In genomic region chr16:29663829-29664132, GRCh38 we compare ENCODE assay signal across 1 cellular context.
A peak's percentile ranks its signal among the peaks of the same experiment; 100 is the strongest.
TF ChIP-seq lines count a peak whose summit lies in the region.

No MANE protein-coding gene starts in this region.

TF ChIP-seq in K562, 482 proteins besides CTCF, POLR2A, EP300 and RAD21 (continues in another document):
- no peak for TF ChIP-seq PRMT5 (CRISPR knock-in tag; IDR thresholded peaks at IDR 0.05)
- 0 out of 2 replicates have a peak, but pooled peaks have one; percentile 21 for TF ChIP-seq FOXJ2 (tag; IDR thresholded peaks at IDR 0.05)
- TF ChIP-seq HNRNPLL (IDR thresholded peaks at IDR 0.05; ENCODE audit: low read depth, low read length, poor library complexity, severe bottlenecking) = no peak
- TF ChIP-seq SNRNP70 (optimal IDR thresholded peaks at IDR 0.05; ENCODE audit: low read depth, low read length) = no peak
- no peak for TF ChIP-seq HNRNPK (IDR thresholded peaks at IDR 0.05; ENCODE audit: low read depth, low read length, poor library complexity, severe bottlenecking)
- TF ChIP-seq DACH1 (IDR thresholded peaks at IDR 0.05; ENCODE audit: partially characterized antibody) = no peak
- TF ChIP-seq SNIP1 (IDR thresholded peaks at IDR 0.05; ENCODE audit: low read depth) = no peak
- TF ChIP-seq RBBP5 (IDR thresholded peaks at IDR 0.05; ENCODE audit: borderline replicate concordance, insufficient read depth, low read length, poor library complexity, severe bottlenecking) = no peak
- no peak for TF ChIP-seq U2AF2 (optimal IDR thresholded peaks at IDR 0.05; ENCODE audit: low read depth, low read length)
- no peak for TF ChIP-seq ZBTB34 (CRISPR knock-in tag; IDR thresholded peaks at IDR 0.05)
- TF ChIP-seq ZNF224 (CRISPR knock-in tag; IDR thresholded peaks at IDR 0.05) = no peak
- TF ChIP-seq ARID3A (IDR thresholded peaks at IDR 0.05; ENCODE audit: borderline replicate concordance, low read depth, low read length) = no peak
- TF ChIP-seq CREB1 (IDR thresholded peaks at IDR 0.05) = no peak
- TF ChIP-seq CREB1 (CRISPR knock-in tag; IDR thresholded peaks at IDR 0.05) = no peak
- TF ChIP-seq ZNF444 (CRISPR knock-in tag; IDR thresholded peaks at IDR 0.05) = no peak
- no peak for TF ChIP-seq SMARCE1 (IDR thresholded peaks at IDR 0.05)
- no peak for TF ChIP-seq HDAC6 (IDR thresholded peaks at IDR 0.05; ENCODE audit: low read depth, low read length)
- TF ChIP-seq ELK3 (CRISPR knock-in tag; IDR thresholded peaks at IDR 0.05) = no peak
- TF ChIP-seq TRIM24 (IDR thresholded peaks at IDR 0.05) = no peak
- TF ChIP-seq PML (IDR thresholded peaks at IDR 0.05; ENCODE audit: low read length) = no peak
- no peak for TF ChIP-seq ZNF655 (CRISPR knock-in tag; IDR thresholded peaks at IDR 0.05)
- no peak for TF ChIP-seq TAF7 (tag; IDR thresholded peaks at IDR 0.05)
- TF ChIP-seq NFIX (CRISPR knock-in tag; IDR thresholded peaks at IDR 0.05; ENCODE audit: low read depth) = no peak
- TF ChIP-seq SMARCB1 (IDR thresholded peaks at IDR 0.05; ENCODE audit: insufficient read length, low read depth) = no peak
- no peak for TF ChIP-seq TEAD4 (IDR thresholded peaks at IDR 0.05; ENCODE audit: low read length)
- no peak for TF ChIP-seq TEAD4 (CRISPR knock-in tag; IDR thresholded peaks at IDR 0.05; ENCODE audit: borderline replicate concordance)
- TF ChIP-seq ZNF280A (IDR thresholded peaks at IDR 0.05; ENCODE audit: low read depth, partially characterized antibody) = no peak
- no peak for TF ChIP-seq NFE2 (IDR thresholded peaks at IDR 0.05; ENCODE audit: low read depth)
- peak in 1 of 2 experiments; percentile 62; a peak in 1 of 4 replicates for TF ChIP-seq SIN3A (IDR thresholded peaks at IDR 0.05; ENCODE audit: borderline replicate concordance in 2 of 2, control insufficient read depth in 1 of 2, low read depth in 2 of 2, low read length in 2 of 2)
- TF ChIP-seq NR0B1 (IDR thresholded peaks at IDR 0.05; ENCODE audit: partially characterized antibody) = no peak
- TF ChIP-seq CSDE1 (IDR thresholded peaks at IDR 0.05) = no peak
- no peak for TF ChIP-seq KHSRP (IDR thresholded peaks at IDR 0.05)
- TF ChIP-seq BRD4 (IDR thresholded peaks at IDR 0.05) = 0 out of 2 replicates have a peak, but pooled peaks have one; percentile 69
- TF ChIP-seq ZNF263 (CRISPR knock-in tag; IDR thresholded peaks at IDR 0.05; ENCODE audit: borderline replicate concordance) = no peak; the same call in 1 of the 2 replicates
- TF ChIP-seq ZNF639 (CRISPR knock-in tag; conservative IDR thresholded peaks at IDR 0.05 in 1 of 2, IDR thresholded peaks at IDR 0.05 in 1 of 2) = no peak; a peak in 1 of 4 replicates
- TF ChIP-seq ZNF197 (CRISPR knock-in tag; IDR thresholded peaks at IDR 0.05; ENCODE audit: low read depth) = peak; percentile 43; the same call in 1 of the 2 replicates
- no peak for TF ChIP-seq MYC (IDR thresholded peaks at IDR 0.05; ENCODE audit: low read depth, low read length)
- 0 out of 2 replicates have a peak, but pooled peaks have one; percentile 18 for TF ChIP-seq MYC (CRISPR knock-in tag; IDR thresholded peaks at IDR 0.05; ENCODE audit: borderline replicate concordance, low read depth)
- no peak for TF ChIP-seq RUNX1 (IDR thresholded peaks at IDR 0.05; ENCODE audit: low read depth)
- no peak for TF ChIP-seq THRAP3 (IDR thresholded peaks at IDR 0.05; ENCODE audit: borderline replicate concordance)
- TF ChIP-seq ZNF696 (CRISPR knock-in tag; conservative IDR thresholded peaks at IDR 0.05) = no peak
- no peak for TF ChIP-seq ZNF695 (CRISPR knock-in tag; IDR thresholded peaks at IDR 0.05)
- TF ChIP-seq RBM15 (IDR thresholded peaks at IDR 0.05; ENCODE audit: insufficient read depth, low read length) = no peak
- 0 out of 2 replicates have a peak, but pooled peaks have one; percentile 8 for TF ChIP-seq ZNF143 (CRISPR knock-in tag; IDR thresholded peaks at IDR 0.05)
- TF ChIP-seq MEF2A (IDR thresholded peaks at IDR 0.05; ENCODE audit: control insufficient read depth, low read depth, low read length) = no peak
- no peak for TF ChIP-seq RFX7 (CRISPR knock-in tag; IDR thresholded peaks at IDR 0.05)
- TF ChIP-seq KLF1 (tag; IDR thresholded peaks at IDR 0.05) = no peak
- TF ChIP-seq CREB5 (CRISPR knock-in tag; IDR thresholded peaks at IDR 0.05) = no peak
- no peak for TF ChIP-seq OTX1 (CRISPR knock-in tag; IDR thresholded peaks at IDR 0.05)
- TF ChIP-seq ARNT (IDR thresholded peaks at IDR 0.05) = no peak
- TF ChIP-seq SIRT6 (IDR thresholded peaks at IDR 0.05; ENCODE audit: low read depth, low read length) = no peak
